Comparison of ENCODE assay signal across 1 cellular context in the genomic region with DNA sequence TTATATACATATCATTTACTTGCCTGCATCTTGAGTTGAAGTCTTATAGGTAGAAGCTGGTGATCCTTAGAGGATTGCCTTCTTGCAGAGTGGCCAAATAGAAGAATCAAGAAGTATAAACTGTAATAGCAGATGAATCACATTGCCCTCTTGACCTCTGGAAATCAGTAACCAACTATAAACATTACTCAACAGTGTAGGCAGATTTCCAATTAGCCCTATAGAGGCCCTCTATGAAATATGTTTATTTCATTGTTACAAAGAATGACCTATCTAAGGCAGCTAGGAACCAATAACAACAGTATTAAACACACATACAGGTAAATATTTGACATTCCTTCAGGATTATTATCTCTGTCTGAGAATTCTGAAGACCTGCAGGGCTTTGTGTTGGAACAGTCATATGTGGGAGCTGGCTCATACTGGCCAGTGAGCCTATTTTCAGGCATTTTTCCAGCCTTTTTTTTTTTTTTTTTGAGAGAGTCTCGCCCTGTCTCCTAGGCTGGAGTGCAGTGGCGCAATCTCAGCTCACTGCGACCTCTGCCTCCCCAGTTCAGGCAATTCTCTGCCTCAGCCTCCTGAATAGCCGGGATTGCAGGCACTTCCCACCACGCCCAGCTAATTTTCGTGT.
TF ChIP-seq lines count a peak whose summit lies in the region.

No MANE protein-coding gene starts in this region.

TF ChIP-seq in HepG2, 621 proteins besides CTCF, POLR2A, EP300 and RAD21 (continued from another document and continues in another):
- TF ChIP-seq, protein P1, sequence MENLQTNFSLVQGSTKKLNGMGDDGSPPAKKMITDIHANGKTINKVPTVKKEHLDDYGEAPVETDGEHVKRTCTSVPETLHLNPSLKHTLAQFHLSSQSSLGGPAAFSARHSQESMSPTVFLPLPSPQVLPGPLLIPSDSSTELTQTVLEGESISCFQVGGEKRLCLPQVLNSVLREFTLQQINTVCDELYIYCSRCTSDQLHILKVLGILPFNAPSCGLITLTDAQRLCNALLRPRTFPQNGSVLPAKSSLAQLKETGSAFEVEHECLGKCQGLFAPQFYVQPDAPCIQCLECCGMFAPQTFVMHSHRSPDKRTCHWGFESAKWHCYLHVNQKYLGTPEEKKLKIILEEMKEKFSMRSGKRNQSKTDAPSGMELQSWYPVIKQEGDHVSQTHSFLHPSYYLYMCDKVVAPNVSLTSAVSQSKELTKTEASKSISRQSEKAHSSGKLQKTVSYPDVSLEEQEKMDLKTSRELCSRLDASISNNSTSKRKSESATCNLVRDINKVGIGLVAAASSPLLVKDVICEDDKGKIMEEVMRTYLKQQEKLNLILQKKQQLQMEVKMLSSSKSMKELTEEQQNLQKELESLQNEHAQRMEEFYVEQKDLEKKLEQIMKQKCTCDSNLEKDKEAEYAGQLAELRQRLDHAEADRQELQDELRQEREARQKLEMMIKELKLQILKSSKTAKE (CRISPR knock-in tag; IDR thresholded peaks at IDR 0.05; ENCODE audit: borderline replicate concordance) = 0 out of 2 replicates have a peak, but pooled peaks have one; percentile 29
- peak; percentile 86 for TF ChIP-seq NR2F2 (IDR thresholded peaks at IDR 0.05; ENCODE audit: borderline replicate concordance, low read depth)
- TF ChIP-seq, protein P2, sequence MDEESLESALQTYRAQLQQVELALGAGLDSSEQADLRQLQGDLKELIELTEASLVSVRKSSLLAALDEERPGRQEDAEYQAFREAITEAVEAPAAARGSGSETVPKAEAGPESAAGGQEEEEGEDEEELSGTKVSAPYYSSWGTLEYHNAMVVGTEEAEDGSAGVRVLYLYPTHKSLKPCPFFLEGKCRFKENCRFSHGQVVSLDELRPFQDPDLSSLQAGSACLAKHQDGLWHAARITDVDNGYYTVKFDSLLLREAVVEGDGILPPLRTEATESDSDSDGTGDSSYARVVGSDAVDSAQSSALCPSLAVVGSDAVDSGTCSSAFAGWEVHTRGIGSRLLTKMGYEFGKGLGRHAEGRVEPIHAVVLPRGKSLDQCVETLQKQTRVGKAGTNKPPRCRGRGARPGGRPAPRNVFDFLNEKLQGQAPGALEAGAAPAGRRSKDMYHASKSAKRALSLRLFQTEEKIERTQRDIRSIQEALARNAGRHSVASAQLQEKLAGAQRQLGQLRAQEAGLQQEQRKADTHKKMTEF (CRISPR knock-in tag; IDR thresholded peaks at IDR 0.05) = peak; percentile 61
- peak; percentile 78 for TF ChIP-seq GFI1 (CRISPR knock-in tag; IDR thresholded peaks at IDR 0.05; ENCODE audit: borderline replicate concordance)
- no peak for TF ChIP-seq TBP (CRISPR knock-in tag; IDR thresholded peaks at IDR 0.05)
- no peak for TF ChIP-seq ZNF24 (IDR thresholded peaks at IDR 0.05)
- no peak for TF ChIP-seq ZNF580 (CRISPR knock-in tag; IDR thresholded peaks at IDR 0.05; ENCODE audit: borderline replicate concordance, low read depth)
- TF ChIP-seq POLR2G (IDR thresholded peaks at IDR 0.05; ENCODE audit: low read depth, low read length) = no peak
- peak; percentile 43; the same call in 1 of the 2 replicates for TF ChIP-seq PHF21A (CRISPR knock-in tag; IDR thresholded peaks at IDR 0.05)
- TF ChIP-seq RFX5 (IDR thresholded peaks at IDR 0.05; ENCODE audit: low read depth, low read length) = no peak
- TF ChIP-seq SMAD9 (CRISPR knock-in tag; IDR thresholded peaks at IDR 0.05) = no peak
- no peak for TF ChIP-seq MTERF4 (CRISPR knock-in tag; IDR thresholded peaks at IDR 0.05)
- TF ChIP-seq, protein P3, sequence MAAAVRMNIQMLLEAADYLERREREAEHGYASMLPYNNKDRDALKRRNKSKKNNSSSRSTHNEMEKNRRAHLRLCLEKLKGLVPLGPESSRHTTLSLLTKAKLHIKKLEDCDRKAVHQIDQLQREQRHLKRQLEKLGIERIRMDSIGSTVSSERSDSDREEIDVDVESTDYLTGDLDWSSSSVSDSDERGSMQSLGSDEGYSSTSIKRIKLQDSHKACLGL (CRISPR knock-in tag; IDR thresholded peaks at IDR 0.05) = no peak
- TF ChIP-seq ZNF343 (CRISPR knock-in tag; IDR thresholded peaks at IDR 0.05) = no peak
- TF ChIP-seq ZFP37 (CRISPR knock-in tag; IDR thresholded peaks at IDR 0.05; ENCODE audit: borderline replicate concordance) = no peak
- TF ChIP-seq NCOA2 (CRISPR knock-in tag; IDR thresholded peaks at IDR 0.05) = peak; percentile 63; the same call in 1 of the 2 replicates
- TF ChIP-seq, protein P4, sequence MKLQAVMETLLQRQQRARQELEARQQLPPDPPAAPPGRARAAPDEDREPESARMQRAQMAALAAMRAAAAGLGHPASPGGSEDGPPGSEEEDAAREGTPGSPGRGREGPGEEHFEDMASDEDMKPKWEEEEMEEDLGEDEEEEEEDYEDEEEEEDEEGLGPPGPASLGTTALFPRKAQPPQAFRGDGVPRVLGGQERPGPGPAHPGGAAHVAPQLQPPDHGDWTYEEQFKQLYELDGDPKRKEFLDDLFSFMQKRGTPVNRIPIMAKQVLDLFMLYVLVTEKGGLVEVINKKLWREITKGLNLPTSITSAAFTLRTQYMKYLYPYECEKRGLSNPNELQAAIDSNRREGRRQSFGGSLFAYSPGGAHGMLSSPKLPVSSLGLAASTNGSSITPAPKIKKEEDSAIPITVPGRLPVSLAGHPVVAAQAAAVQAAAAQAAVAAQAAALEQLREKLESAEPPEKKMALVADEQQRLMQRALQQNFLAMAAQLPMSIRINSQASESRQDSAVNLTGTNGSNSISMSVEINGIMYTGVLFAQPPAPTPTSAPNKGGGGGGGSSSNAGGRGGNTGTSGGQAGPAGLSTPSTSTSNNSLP (IDR thresholded peaks at IDR 0.05; ENCODE audit: low read depth, low read length) = peak; percentile 92
- peak; percentile 45; the same call in 1 of the 2 replicates for TF ChIP-seq MBD4 (IDR thresholded peaks at IDR 0.05; ENCODE audit: borderline replicate concordance, low read length)
- TF ChIP-seq ETV6 (CRISPR knock-in tag; conservative IDR thresholded peaks at IDR 0.05) = no peak
- TF ChIP-seq SP1 (IDR thresholded peaks at IDR 0.05) = no peak
- no peak for TF ChIP-seq SP1 (CRISPR knock-in tag; IDR thresholded peaks at IDR 0.05)
- TF ChIP-seq ELF3 (CRISPR knock-in tag; IDR thresholded peaks at IDR 0.05) = 0 out of 2 replicates have a peak, but pooled peaks have one; percentile 16
- no peak for TF ChIP-seq JARID2 (CRISPR knock-in tag; IDR thresholded peaks at IDR 0.05; ENCODE audit: insufficient replicate concordance)
- TF ChIP-seq, protein P5, sequence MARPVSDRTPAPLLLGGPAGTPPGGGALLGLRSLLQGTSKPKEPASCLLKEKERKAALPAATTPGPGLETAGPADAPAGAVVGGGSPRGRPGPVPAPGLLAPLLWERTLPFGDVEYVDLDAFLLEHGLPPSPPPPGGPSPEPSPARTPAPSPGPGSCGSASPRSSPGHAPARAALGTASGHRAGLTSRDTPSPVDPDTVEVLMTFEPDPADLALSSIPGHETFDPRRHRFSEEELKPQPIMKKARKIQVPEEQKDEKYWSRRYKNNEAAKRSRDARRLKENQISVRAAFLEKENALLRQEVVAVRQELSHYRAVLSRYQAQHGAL (CRISPR knock-in tag; IDR thresholded peaks at IDR 0.05; ENCODE audit: not compliant biosample characterization) = no peak
- peak in 1 of 2 experiments; percentile 31; a peak in 1 of 4 replicates for TF ChIP-seq KLF16 (CRISPR knock-in tag; IDR thresholded peaks at IDR 0.05)
- no peak for TF ChIP-seq SMARCE1 (IDR thresholded peaks at IDR 0.05; ENCODE audit: borderline replicate concordance)
- TF ChIP-seq NBN (conservative IDR thresholded peaks at IDR 0.05) = no peak
- TF ChIP-seq NR2F6 (IDR thresholded peaks at IDR 0.05) = peak; percentile 99
- TF ChIP-seq NR2F6 (CRISPR knock-in tag; IDR thresholded peaks at IDR 0.05) = peak; percentile 96
- TF ChIP-seq, protein P6, sequence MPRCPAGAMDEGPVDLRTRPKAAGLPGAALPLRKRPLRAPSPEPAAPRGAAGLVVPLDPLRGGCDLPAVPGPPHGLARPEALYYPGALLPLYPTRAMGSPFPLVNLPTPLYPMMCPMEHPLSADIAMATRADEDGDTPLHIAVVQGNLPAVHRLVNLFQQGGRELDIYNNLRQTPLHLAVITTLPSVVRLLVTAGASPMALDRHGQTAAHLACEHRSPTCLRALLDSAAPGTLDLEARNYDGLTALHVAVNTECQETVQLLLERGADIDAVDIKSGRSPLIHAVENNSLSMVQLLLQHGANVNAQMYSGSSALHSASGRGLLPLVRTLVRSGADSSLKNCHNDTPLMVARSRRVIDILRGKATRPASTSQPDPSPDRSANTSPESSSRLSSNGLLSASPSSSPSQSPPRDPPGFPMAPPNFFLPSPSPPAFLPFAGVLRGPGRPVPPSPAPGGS (CRISPR knock-in tag; IDR thresholded peaks at IDR 0.05) = no peak
- no peak for TF ChIP-seq CREB1 (IDR thresholded peaks at IDR 0.05)
- TF ChIP-seq CREB1 (CRISPR knock-in tag; IDR thresholded peaks at IDR 0.05) = peak; percentile 44; the same call in 1 of the 2 replicates
- no peak for TF ChIP-seq NFKB2 (CRISPR knock-in tag; IDR thresholded peaks at IDR 0.05; ENCODE audit: borderline replicate concordance)
- peak; percentile 38 for TF ChIP-seq ASH2L (IDR thresholded peaks at IDR 0.05; ENCODE audit: insufficient read length, low read depth, low read length)
- TF ChIP-seq MXD4 (CRISPR knock-in tag; IDR thresholded peaks at IDR 0.05) = no peak
- peak; percentile 70 for TF ChIP-seq SKI (IDR thresholded peaks at IDR 0.05; ENCODE audit: partially characterized antibody)
- 0 out of 2 replicates have a peak, but pooled peaks have one; percentile 24 for TF ChIP-seq SMAD3 (CRISPR knock-in tag; IDR thresholded peaks at IDR 0.05)
- no peak for TF ChIP-seq ZNF17 (CRISPR knock-in tag; IDR thresholded peaks at IDR 0.05)
- no peak for TF ChIP-seq MEIS1 (CRISPR knock-in tag; IDR thresholded peaks at IDR 0.05; ENCODE audit: borderline replicate concordance)
- no peak for TF ChIP-seq TAF15 (IDR thresholded peaks at IDR 0.05; ENCODE audit: low read depth, low read length, poor library complexity, severe bottlenecking)
- TF ChIP-seq HNRNPUL1 (IDR thresholded peaks at IDR 0.05; ENCODE audit: low read depth, low read length) = peak; percentile 96
- TF ChIP-seq RBFOX2 (IDR thresholded peaks at IDR 0.05; ENCODE audit: low read depth, low read length) = no peak
- TF ChIP-seq, protein P7, sequence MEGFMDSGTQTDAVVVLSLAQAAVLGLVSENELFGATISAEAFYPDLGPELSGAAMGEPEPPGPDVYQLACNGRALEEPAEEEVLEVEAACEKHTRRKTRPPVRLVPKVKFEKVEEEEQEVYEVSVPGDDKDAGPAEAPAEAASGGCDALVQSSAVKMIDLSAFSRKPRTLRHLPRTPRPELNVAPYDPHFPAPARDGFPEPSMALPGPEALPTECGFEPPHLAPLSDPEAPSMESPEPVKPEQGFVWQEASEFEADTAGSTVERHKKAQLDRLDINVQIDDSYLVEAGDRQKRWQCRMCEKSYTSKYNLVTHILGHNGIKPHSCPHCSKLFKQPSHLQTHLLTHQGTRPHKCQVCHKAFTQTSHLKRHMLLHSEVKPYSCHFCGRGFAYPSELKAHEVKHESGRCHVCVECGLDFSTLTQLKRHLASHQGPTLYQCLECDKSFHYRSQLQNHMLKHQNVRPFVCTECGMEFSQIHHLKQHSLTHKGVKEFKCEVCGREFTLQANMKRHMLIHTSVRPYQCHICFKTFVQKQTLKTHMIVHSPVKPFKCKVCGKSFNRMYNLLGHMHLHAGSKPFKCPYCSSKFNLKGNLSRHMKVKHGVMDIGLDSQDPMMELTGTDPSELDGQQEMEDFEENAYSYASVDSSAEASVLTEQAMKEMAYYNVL (CRISPR knock-in tag; IDR thresholded peaks at IDR 0.05; ENCODE audit: borderline replicate concordance) = no peak
- no peak for TF ChIP-seq SCMH1 (CRISPR knock-in tag; IDR thresholded peaks at IDR 0.05; ENCODE audit: borderline replicate concordance)
- TF ChIP-seq NR2F1 (CRISPR knock-in tag; IDR thresholded peaks at IDR 0.05) = peak; percentile 74 to 97
- TF ChIP-seq, protein P8, sequence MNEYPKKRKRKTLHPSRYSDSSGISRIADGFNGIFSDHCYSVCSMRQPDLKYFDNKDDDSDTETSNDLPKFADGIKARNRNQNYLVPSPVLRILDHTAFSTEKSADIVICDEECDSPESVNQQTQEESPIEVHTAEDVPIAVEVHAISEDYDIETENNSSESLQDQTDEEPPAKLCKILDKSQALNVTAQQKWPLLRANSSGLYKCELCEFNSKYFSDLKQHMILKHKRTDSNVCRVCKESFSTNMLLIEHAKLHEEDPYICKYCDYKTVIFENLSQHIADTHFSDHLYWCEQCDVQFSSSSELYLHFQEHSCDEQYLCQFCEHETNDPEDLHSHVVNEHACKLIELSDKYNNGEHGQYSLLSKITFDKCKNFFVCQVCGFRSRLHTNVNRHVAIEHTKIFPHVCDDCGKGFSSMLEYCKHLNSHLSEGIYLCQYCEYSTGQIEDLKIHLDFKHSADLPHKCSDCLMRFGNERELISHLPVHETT (CRISPR knock-in tag; conservative IDR thresholded peaks at IDR 0.05) = no peak
- TF ChIP-seq, protein P9, sequence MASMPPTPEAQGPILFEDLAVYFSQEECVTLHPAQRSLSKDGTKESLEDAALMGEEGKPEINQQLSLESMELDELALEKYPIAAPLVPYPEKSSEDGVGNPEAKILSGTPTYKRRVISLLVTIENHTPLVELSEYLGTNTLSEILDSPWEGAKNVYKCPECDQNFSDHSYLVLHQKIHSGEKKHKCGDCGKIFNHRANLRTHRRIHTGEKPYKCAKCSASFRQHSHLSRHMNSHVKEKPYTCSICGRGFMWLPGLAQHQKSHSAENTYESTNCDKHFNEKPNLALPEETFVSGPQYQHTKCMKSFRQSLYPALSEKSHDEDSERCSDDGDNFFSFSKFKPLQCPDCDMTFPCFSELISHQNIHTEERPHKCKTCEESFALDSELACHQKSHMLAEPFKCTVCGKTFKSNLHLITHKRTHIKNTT (CRISPR knock-in tag; IDR thresholded peaks at IDR 0.05) = no peak
- TF ChIP-seq SP5 (CRISPR knock-in tag; IDR thresholded peaks at IDR 0.05; ENCODE audit: borderline replicate concordance, low read depth) = no peak
- TF ChIP-seq ZNF879 (CRISPR knock-in tag; IDR thresholded peaks at IDR 0.05) = no peak
- TF ChIP-seq REPIN1 (CRISPR knock-in tag; IDR thresholded peaks at IDR 0.05; ENCODE audit: borderline replicate concordance, low read depth) = no peak
- no peak for TF ChIP-seq ZNF780A (CRISPR knock-in tag; IDR thresholded peaks at IDR 0.05)
- no peak for TF ChIP-seq CENPBD1 (CRISPR knock-in tag; IDR thresholded peaks at IDR 0.05; ENCODE audit: borderline replicate concordance, low read depth)
